Comparison of ENCODE assay signal across 11 cellular contexts in genomic region chr2:199757466-199757865, GRCh38.
A peak's percentile ranks its signal among the peaks of the same experiment; 100 is the strongest.
DNase-seq lines count a peak whose midpoint lies in the region; ATAC-seq and TF ChIP-seq lines count a peak whose summit lies in the region.
"Had no signal": no experiment of that assay in that cellular context is flagged by ENCODE, and none has a peak within 500 bp of the region (broad histone marks: within the 10 kb centered on the region; RNA-seq: fewer than 3 reads in every experiment).

No MANE protein-coding gene starts in this region.

- TF ChIP-seq POLR2A in adrenal gland (IDR thresholded peaks at IDR 0.05) (no peak), transverse colon (IDR thresholded peaks at IDR 0.05) (no peak), GM18505 (IDR thresholded peaks at IDR 0.05; ENCODE audit: borderline replicate concordance, extremely low read depth, insufficient read depth, insufficient read length) (no peak)

- H3K9me3 ChIP-seq in right atrium auricular region (no peaks in the 10 kb centered on the region), adrenal gland (replicated peaks in 1 of 3) (no peaks in the 10 kb centered on the region), right cardiac atrium (ENCODE audit: control insufficient read depth, low read length) (no peaks in the 10 kb centered on the region), transverse colon (no peaks in the 10 kb centered on the region)
- H3K9me3 ChIP-seq: uterus had no signal

- H3K27me3 ChIP-seq in right atrium auricular region, result no peaks in the 10 kb centered on the region
- no peaks in the 10 kb centered on the region for H3K27me3 ChIP-seq in adrenal gland
- H3K27me3 ChIP-seq in right cardiac atrium (ENCODE audit: control insufficient read depth, insufficient read depth), result no peaks in the 10 kb centered on the region
- no peaks in the 10 kb centered on the region for H3K27me3 ChIP-seq in transverse colon
- H3K27me3 ChIP-seq: uterus had no signal

- TF ChIP-seq EP300 in transverse colon (IDR thresholded peaks at IDR 0.05; ENCODE audit: low read depth), result no peak

- H3K4me3 ChIP-seq in right atrium auricular region (no peak overlapping the region), adrenal gland (no peak overlapping the region), right cardiac atrium (ENCODE audit: low read length) (no peak overlapping the region), transverse colon (no peak overlapping the region)
- H3K4me3 ChIP-seq: uterus had no signal

- ATAC-seq in Right ventricle myocardium inferior (peak; percentile 81), right cardiac atrium (peak; percentile 64 to 75), GM18868 (IDR thresholded peaks at IDR 0.05; ENCODE audit: unreplicated experiment) (no peak), GM18505 (IDR thresholded peaks at IDR 0.05; ENCODE audit: unreplicated experiment) (no peak)

- H3K36me3 ChIP-seq in right atrium auricular region (no peaks in the 10 kb centered on the region), adrenal gland (replicated peaks in 1 of 2) (no peaks in the 10 kb centered on the region), transverse colon (no peaks in the 10 kb centered on the region)
- H3K36me3 ChIP-seq: uterus had no signal

- H3K4me1 ChIP-seq in right atrium auricular region, result no peaks in the 10 kb centered on the region
- H3K4me1 ChIP-seq in adrenal gland (replicated peaks in 1 of 2), result no peaks in the 10 kb centered on the region
- no peaks in the 10 kb centered on the region for H3K4me1 ChIP-seq in right cardiac atrium (ENCODE audit: control insufficient read depth, insufficient read depth, low read length)
- H3K4me1 ChIP-seq in transverse colon, result peaks cover 0 to 8% (median 0%) of the 10 kb centered on the region in 4 donors
- H3K4me1 ChIP-seq: uterus had no signal

- TF ChIP-seq CTCF in right atrium auricular region (IDR thresholded peaks at IDR 0.05), result no peak
- TF ChIP-seq CTCF in adrenal gland (IDR thresholded peaks at IDR 0.05), result no peak
- TF ChIP-seq CTCF in transverse colon (IDR thresholded peaks at IDR 0.05), result no peak

- no peak for DNase-seq in Right ventricle myocardium inferior (ENCODE audit: missing footprints)
- no peak for DNase-seq in right atrium auricular region (ENCODE audit: low spot score)
- peak; percentile 20 to 73 (median 49) for DNase-seq in adrenal gland
- peak; percentile 28 to 76 (median 58) for DNase-seq in right cardiac atrium
- peak; percentile 26 for DNase-seq in transverse colon
- DNase-seq in stimulated activated naive CD4-positive, alpha-beta T cell (lab: John Stamatoyannopoulos, UW), result no peak
- DNase-seq: NK-92 treated with Interleukin-12 subunit alpha and Interleukin-12 subunit beta, amount 100 ng/mL, for 24 hours; T-helper 2 cell had no signal

- in situ Hi-C loops in transverse colon (cut with MboI; ENCODE audit: low pct_ligation_motif_present in 1 of 4, low pct_unique_long_range_greater_than_20kb in 1 of 4, low sequenced_read_pairs in 3 of 4), result no loop called here

- intact Hi-C loops in Right ventricle myocardium inferior (cut with DNase I), result no loop called here
- intact Hi-C loops in adrenal gland (cut with DNase I), result no loop called here
- intact Hi-C loops in right cardiac atrium (cut with DNase I), result no loop called here
- intact Hi-C loops in transverse colon (cut with DNase I; ENCODE audit: low total_unique reads), result no loop called here

- H3K27ac ChIP-seq in right atrium auricular region, result no peak overlapping the region
- H3K27ac ChIP-seq in adrenal gland, result no peak overlapping the region
- no peak overlapping the region for H3K27ac ChIP-seq in right cardiac atrium (ENCODE audit: low read length)
- no peak overlapping the region for H3K27ac ChIP-seq in transverse colon
- H3K27ac ChIP-seq: uterus had no signal

Comparison
In these comparisons a context has a peak if more than half of its experiments do, and no peak if none do; other contexts are left out.
1. DNase-seq: peak in adrenal gland (7 of 7), right cardiac atrium (3 of 3) and transverse colon (single experiment); none in Right ventricle myocardium inferior (single experiment), right atrium auricular region (single experiment) and stimulated activated naive CD4-positive, alpha-beta T cell (0 of 6).
2. ATAC-seq: peak in Right ventricle myocardium inferior (single experiment) and right cardiac atrium (2 of 2); none in GM18868 (single experiment) and GM18505 (single experiment).